ENCODE assay signal across 8 cellular contexts in genomic region chr7:43834463-43835251, GRCh38. TPM values are rescaled to one million over a fixed set of nuclear protein-coding genes. Genes with fewer than 3 reads are reported as not detected.
A peak's percentile ranks its signal among the peaks of the same experiment; 100 is the strongest.
DNase-seq lines count a peak whose midpoint lies in the region; ATAC-seq, FAIRE-seq and TF ChIP-seq lines count a peak whose summit lies in the region.

No MANE protein-coding gene starts in this region.

- H3K27ac ChIP-seq in GM12878 (ENCODE audit: control insufficient read depth, insufficient read depth): peak overlapping the region; percentile 69
- H3K27ac ChIP-seq in rectal smooth muscle tissue (ENCODE audit: low read depth, low read length): no peak overlapping the region

- under 1% methylated on average over 8 of the region's 8 CpGs for WGBS in GM12878 (ENCODE audit: insufficient coverage, insufficient replicate concordance, low lambda C conversion rate, missing lambda C conversion rate)

- peak overlapping the region; percentile 53; the same call in 1 of the 2 replicates for H3K9ac ChIP-seq in GM12878 (ENCODE audit: control insufficient read depth, insufficient read depth, low read length)
- H3K9ac ChIP-seq in rectal smooth muscle tissue (ENCODE audit: low read length): no peak overlapping the region

- CTCF ChIA-PET in GM12878 (lab: Yijun Ruan, JAX): interaction anchor here (0.7 to 8.1 kb wide), 19 partner anchors 19 to 893 kb away, joined by 3 to 214 read pairs (median 5); partner anchors contain the start of gene STK17A

- TF ChIP-seq RAD21 in GM12878 (IDR thresholded peaks at IDR 0.05; ENCODE audit: insufficient read depth, low read depth, low read length): no peak

- peaks cover 8% of the 10 kb centered on the region; the same call in 2 of the 3 replicates for H3K9me3 ChIP-seq in GM12878 (replicated peaks; ENCODE audit: control insufficient read depth, insufficient read depth, low read length)

- FAIRE-seq in GM12878 (lab: Jason Lieb, UNC): peak; percentile 68
- no peak for FAIRE-seq in HTR-8/SVneo (lab: Jason Lieb, UNC)

- intact Hi-C loops in GM12878 (cut with micrococcal nuclease; ENCODE audit: unreplicated experiment): loop anchor here (2.0 to 5.0 kb wide), 5 partner anchors 186 to 1892 kb away; no protein-coding TSS in a partner anchor

- BruUV-seq in GM12878 (replicated peaks; lab: Mats Ljungman, UMichigan): no TSS peak

- ATAC-seq in GM18498 (IDR thresholded peaks at IDR 0.05; ENCODE audit: unreplicated experiment) (peak; percentile 64), HG02840 (IDR thresholded peaks at IDR 0.05; ENCODE audit: low FRiP score, unreplicated experiment) (peak; percentile 46), GM12878 (peak; percentile 81)

- DNase-seq in RKO (ENCODE audit: low spot score) (peak; percentile 70), GM12878 (ENCODE audit: low read depth, low spot score) (peak; percentile 73), HuH-7.5 (ENCODE audit: low spot score) (no peak), HTR-8/SVneo (ENCODE audit: insufficient read length, low spot score) (no peak), cerebellum (ENCODE audit: low spot score) (no peak)

- H4K20me1 ChIP-seq in GM12878 (ENCODE audit: control insufficient read depth, insufficient read depth): no peaks in the 10 kb centered on the region

- RAD21 ChIA-PET in GM12878 (lab: Charles Lee; ENCODE audit: unreplicated experiment): interaction anchor here (0.6 to 2.3 kb wide), 22 partner anchors 35 to 273 kb away, joined by 3 to 37 read pairs (median 4); partner anchors contain the start of genes MRPS24 and STK17A

- SMC1A ChIA-PET in GM12878 (lab: Charles Lee; ENCODE audit: uncharacterized antibody, unreplicated experiment): interaction anchor here (0.7 to 6.4 kb wide), 33 partner anchors 9 to 905 kb away, joined by 3 to 121 read pairs (median 4); partner anchors contain the start of genes BLVRA, COA1 and STK17A

- H3K4me3 ChIP-seq in GM12878: peak overlapping the region; percentile 52
- peak overlapping the region; percentile 54 for H3K4me3 ChIP-seq in rectal smooth muscle tissue (ENCODE audit: low read length)

- POLR2A ChIA-PET in GM12878 (lab: Charles Lee): interaction anchor here (0.8 to 2.0 kb wide), 12 partner anchors 10 to 409 kb away, joined by 3 to 8 read pairs (median 4); partner anchors contain the start of genes COA1 and STK17A

- no peaks in the 10 kb centered on the region for H3K27me3 ChIP-seq in GM12878 (replicated peaks in 1 of 2; ENCODE audit: control insufficient read depth in 2 of 2, insufficient read depth in 2 of 2, low read length in 1 of 2)
- no peaks in the 10 kb centered on the region for H3K27me3 ChIP-seq in rectal smooth muscle tissue (ENCODE audit: control insufficient read depth, insufficient read depth, low read length)

- TF ChIP-seq POLR2A in GM12878 (IDR thresholded peaks at IDR 0.05; ENCODE audit: low read depth, low read length): no peak

- peak overlapping the region; percentile 92 for H2AFZ ChIP-seq in GM12878 (ENCODE audit: control insufficient read depth, low read depth, low read length)

- no peak for TF ChIP-seq CTCF in GM12878 (IDR thresholded peaks at IDR 0.05 in 2 of 3, conservative IDR thresholded peaks at IDR 0.05 in 1 of 3; ENCODE audit: control insufficient read depth in 2 of 3, extremely low read depth in 1 of 3, insufficient read depth in 1 of 3, low read depth in 3 of 3, low read length in 3 of 3)

- no peaks in the 10 kb centered on the region for H3K79me2 ChIP-seq in GM12878 (ENCODE audit: control insufficient read depth, insufficient read depth, low read length)

- TF ChIP-seq EP300 in GM12878 (IDR thresholded peaks at IDR 0.05; ENCODE audit: borderline replicate concordance in 1 of 2, control insufficient read depth in 1 of 2, low read depth in 2 of 2, low read length in 2 of 2): peak in 1 of 2 experiments; percentile 6; a peak in 1 of 4 replicates

- in situ Hi-C loops in GM12878 (cut with MboI): loop anchor here (5.0 to 25.0 kb wide), 5 partner anchors 112 to 1897 kb away; partner anchors contain the start of genes MRPL32, PSMA2 and STK17A

- H3K36me3 ChIP-seq in GM12878 (ENCODE audit: control insufficient read depth in 2 of 2, insufficient read depth in 2 of 2, low read length in 1 of 2) (no peaks in the 10 kb centered on the region), rectal smooth muscle tissue (ENCODE audit: control insufficient read depth, insufficient read depth, low read length) (no peaks in the 10 kb centered on the region)

- H3K4me2 ChIP-seq in GM12878 (ENCODE audit: control insufficient read depth, insufficient read depth): peak overlapping the region; percentile 61

- H3K4me1 ChIP-seq in GM12878 (ENCODE audit: control insufficient read depth, insufficient read depth, low read length): peaks cover 4% of the 10 kb centered on the region; the same call in 1 of the 2 replicates
- H3K4me1 ChIP-seq in rectal smooth muscle tissue (ENCODE audit: control insufficient read depth, insufficient read depth, low read length): no peaks in the 10 kb centered on the region

TF ChIP-seq in GM12878, 131 proteins besides CTCF, POLR2A, EP300 and RAD21 (continues in another document):
- TF ChIP-seq YY1 (IDR thresholded peaks at IDR 0.05; ENCODE audit: low read depth, low read length): no peak
- TF ChIP-seq ZNF687 (IDR thresholded peaks at IDR 0.05): peak; percentile 15; the same call in 1 of the 2 replicates
- TF ChIP-seq, protein P1, sequence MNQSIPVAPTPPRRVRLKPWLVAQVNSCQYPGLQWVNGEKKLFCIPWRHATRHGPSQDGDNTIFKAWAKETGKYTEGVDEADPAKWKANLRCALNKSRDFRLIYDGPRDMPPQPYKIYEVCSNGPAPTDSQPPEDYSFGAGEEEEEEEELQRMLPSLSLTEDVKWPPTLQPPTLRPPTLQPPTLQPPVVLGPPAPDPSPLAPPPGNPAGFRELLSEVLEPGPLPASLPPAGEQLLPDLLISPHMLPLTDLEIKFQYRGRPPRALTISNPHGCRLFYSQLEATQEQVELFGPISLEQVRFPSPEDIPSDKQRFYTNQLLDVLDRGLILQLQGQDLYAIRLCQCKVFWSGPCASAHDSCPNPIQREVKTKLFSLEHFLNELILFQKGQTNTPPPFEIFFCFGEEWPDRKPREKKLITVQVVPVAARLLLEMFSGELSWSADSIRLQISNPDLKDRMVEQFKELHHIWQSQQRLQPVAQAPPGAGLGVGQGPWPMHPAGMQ (IDR thresholded peaks at IDR 0.05; ENCODE audit: borderline replicate concordance): no peak
- peak; percentile 96 for TF ChIP-seq RELA (IDR thresholded peaks at IDR 0.05; ENCODE audit: borderline replicate concordance, partially characterized antibody)
- TF ChIP-seq MXI1 (IDR thresholded peaks at IDR 0.05; ENCODE audit: low read depth, low read length): peak; percentile 89; the same call in 1 of the 2 replicates
- peak; percentile 87 for TF ChIP-seq DPF2 (IDR thresholded peaks at IDR 0.05)

RNA-seq across cellular contexts. Expression of gene MRPS24, which starts 34.7 kb away (rescaled TPM):
- 17.5 and 18.2 TPM in 2 replicates for total RNA-seq in GM12878 (2013; cell fraction: nucleolus; rRNA removed)
- total RNA-seq in GM12878 (2014; rRNA removed) (94.8 and 111 TPM in 2 replicates), GM12878 (2014; rRNA removed; fragmentation: Illumina TruSeq; extraction: Trizol) (62.0 and 72.1 TPM in 2 replicates), GM12878 (2021) (123 and 127 TPM in 2 replicates), cerebellum (21.8 TPM)
- polyA plus RNA-seq in GM12878 (2011; ENCODE audit: low read depth): 102 TPM
- polyA plus RNA-seq in GM12878 (2011; rRNA removed) (97.2 and 123 TPM in 2 replicates), GM12878 (2014; fragmentation: Illumina TruSeq; extraction: Trizol) (74.4 and 90.1 TPM in 2 replicates), GM12878 (2014; fragmentation: Nextera tagmentation; extraction: Ambion mirVana) (10 to 100 TPM; 27.6 to 97.4 TPM), GM12878 (2014; rRNA removed) (100 and 125 TPM in 2 replicates), GM12878 (2016; fragmentation: Nextera tagmentation; extraction: Ambion mirVana) (100 to 1,000 TPM; 161 to 164 TPM)
- 282 and 289 TPM in 2 replicates for polyA plus RNA-seq in GM12878 (2011; cell fraction: cytosol; rRNA removed)
- 131 and 143 TPM in 2 replicates for polyA plus RNA-seq in GM12878 (2011; cell fraction: nucleus; rRNA removed)
- 114 and 132 TPM in 2 replicates for polyA plus RNA-seq in GM12878 (2012)
- polyA minus RNA-seq in GM12878 (2011; rRNA and poly(A)+ RNA removed): 55.2 and 90.2 TPM in 2 replicates
- 42.9 and 44.4 TPM in 2 replicates for polyA minus RNA-seq in GM12878 (2011; cell fraction: cytosol; rRNA and poly(A)+ RNA removed)
- polyA minus RNA-seq in GM12878 (2011; cell fraction: nucleus; rRNA and poly(A)+ RNA removed): 12.6 and 18.8 TPM in 2 replicates

Comparison
In these comparisons a context has a peak if more than half of its experiments do, and no peak if none do; other contexts are left out.
1. DNase-seq: peak in RKO (single experiment) and GM12878 (single experiment); none in HuH-7.5 (single experiment), HTR-8/SVneo (single experiment) and cerebellum (single experiment).
2. Peak in every context shown above with its lines, with median percentiles within 50 percentile points of each other: ATAC-seq.